ENCODE assay signal across 8 cellular contexts in genomic region chr1:156889802-156890585, GRCh38. TPM values are rescaled to one million over a fixed set of nuclear protein-coding genes. Genes with fewer than 3 reads are reported as not detected.
DNase-seq lines count a peak whose midpoint lies in the region; ATAC-seq, FAIRE-seq and TF ChIP-seq lines count a peak whose summit lies in the region.

No MANE protein-coding gene starts in this region.

- DNase-seq in NCI-H1436 (lab: John Stamatoyannopoulos, UW), result peak; percentile 47
- DNase-seq in NCI-H1436 treated with DMSO at 0.1 percent for 48 hours (lab: John Stamatoyannopoulos, UW), result no peak
- peak; percentile 72 for DNase-seq in NCI-H1694 treated with DMSO at 0.1 percent for 48 hours (lab: John Stamatoyannopoulos, UW)
- peak; percentile 26 to 35 (median 27) for DNase-seq in T-helper 17 cell
- DNase-seq in astrocyte (ENCODE audit: low read depth), result peak; percentile 41
- DNase-seq in hypothalamus (lab: John Stamatoyannopoulos, UW), result peak in 49 of 51 donors; percentile 4 to 83 (median 53)
- DNase-seq in smooth muscle cell (lab: John Stamatoyannopoulos, UW; ENCODE audit: unreplicated experiment), result peak; percentile 36

- H3K27ac ChIP-seq in astrocyte (ENCODE audit: low read depth, low read length) (no peak overlapping the region), smooth muscle cell (ENCODE audit: low read depth) (no peak overlapping the region)

- H4K20me1 ChIP-seq in astrocyte (ENCODE audit: insufficient read depth, low read length) (no peaks in the 10 kb centered on the region), smooth muscle cell (ENCODE audit: low read depth) (no peaks in the 10 kb centered on the region)

- H3K4me1 Mint-ChIP-seq in T-helper 17 cell (peaks cover 21% of the 10 kb centered on the region), astrocyte (ENCODE audit: low read depth, unreplicated experiment) (peaks cover 10% of the 10 kb centered on the region)

- H3K9me3 ChIP-seq in T-helper 17 cell (ENCODE audit: control insufficient read depth, low read length, poor library complexity, severe bottlenecking) (no peaks in the 10 kb centered on the region), astrocyte (ENCODE audit: insufficient read depth, low read depth, low read length) (no peaks in the 10 kb centered on the region), smooth muscle cell (replicated peaks; ENCODE audit: low read depth) (no peaks in the 10 kb centered on the region)

- H3K4me2 ChIP-seq in astrocyte (ENCODE audit: low read length) (no peak overlapping the region), smooth muscle cell (no peak overlapping the region)

- H3K4me1 ChIP-seq in astrocyte (ENCODE audit: insufficient read depth, low read length) (peaks cover 20% of the 10 kb centered on the region), smooth muscle cell (ENCODE audit: low read depth) (peaks cover 7% of the 10 kb centered on the region)

- peaks cover 56% of the 10 kb centered on the region for H3K27me3 Mint-ChIP-seq in T-helper 17 cell
- peaks cover 58% of the 10 kb centered on the region for H3K27me3 Mint-ChIP-seq in astrocyte (ENCODE audit: low read depth, unreplicated experiment)

- H3K9me3 Mint-ChIP-seq in astrocyte (ENCODE audit: unreplicated experiment), result no peaks in the 10 kb centered on the region

- H3K36me3 Mint-ChIP-seq in T-helper 17 cell (ENCODE audit: low read depth), result peaks cover 4% of the 10 kb centered on the region
- no peaks in the 10 kb centered on the region for H3K36me3 Mint-ChIP-seq in astrocyte (ENCODE audit: low read depth, unreplicated experiment)

- H3K9ac ChIP-seq in astrocyte (ENCODE audit: low read length) (no peak overlapping the region), smooth muscle cell (ENCODE audit: low read depth) (no peak overlapping the region)

- H3K27me3 ChIP-seq in astrocyte (ENCODE audit: insufficient read depth, low read length), result peaks cover 12% of the 10 kb centered on the region
- H3K27me3 ChIP-seq in smooth muscle cell (ENCODE audit: low read depth), result no peaks in the 10 kb centered on the region

- peak overlapping the region; percentile 55 for H3K4me3 Mint-ChIP-seq in T-helper 17 cell
- H3K4me3 Mint-ChIP-seq in astrocyte (ENCODE audit: unreplicated experiment), result no peak overlapping the region

- peak overlapping the region; percentile 24 for H3K27ac Mint-ChIP-seq in T-helper 17 cell
- peak overlapping the region; percentile 1 for H3K27ac Mint-ChIP-seq in astrocyte (ENCODE audit: unreplicated experiment)

- no peaks in the 10 kb centered on the region for H3K36me3 ChIP-seq in astrocyte (ENCODE audit: insufficient read depth, low read length)
- H3K36me3 ChIP-seq in smooth muscle cell (ENCODE audit: low read depth), result no peaks in the 10 kb centered on the region

- ATAC-seq in T-helper 17 cell (peak; percentile 27), HG03460 (IDR thresholded peaks at IDR 0.05; ENCODE audit: unreplicated experiment) (no peak)

- TF ChIP-seq CTCF in astrocyte (IDR thresholded peaks at IDR 0.05; ENCODE audit: insufficient read depth, low read depth, low read length) (peak; percentile 81), smooth muscle cell (IDR thresholded peaks at IDR 0.05; ENCODE audit: borderline replicate concordance, insufficient read depth, poor library complexity, severe bottlenecking) (peak; percentile 83)

- H3F3A ChIP-seq in smooth muscle cell (ENCODE audit: low read depth), result peaks cover 4% of the 10 kb centered on the region

- H2AFZ ChIP-seq in astrocyte (ENCODE audit: low read depth, low read length) (no peak overlapping the region), smooth muscle cell (ENCODE audit: low read depth) (no peak overlapping the region)

- no peak for FAIRE-seq in astrocyte (lab: Jason Lieb, UNC)

- H3K79me2 ChIP-seq in astrocyte (ENCODE audit: insufficient read depth, low read length) (peaks cover 14% of the 10 kb centered on the region), smooth muscle cell (ENCODE audit: low read depth) (no peaks in the 10 kb centered on the region)

- 49% methylated on average over 8 of the region's 8 CpGs for WGBS in smooth muscle cell (ENCODE audit: low lambda C conversion rate)

- H3K4me3 ChIP-seq in astrocyte (ENCODE audit: insufficient read depth, low read depth, low read length), result no peak overlapping the region
- no peak overlapping the region for H3K4me3 ChIP-seq in smooth muscle cell

RNA-seq across cellular contexts. Expression of gene PEAR1, which starts 3.5 kb away (rescaled TPM):
- total RNA-seq in T-helper 17 cell (10 to 100 TPM in 1 of 2 donors, under 1 TPM in 1; 0.42 to 17.7 TPM), astrocyte (8.5 and 17.3 TPM in 2 replicates), smooth muscle cell (2.3 and 2.7 TPM in 2 replicates)
- 3.7 and 4.4 TPM in 2 replicates for polyA plus RNA-seq in smooth muscle cell

RNA-seq across cellular contexts. Expression of gene NTRK1, which starts 29.3 kb away (rescaled TPM):
- total RNA-seq in T-helper 17 cell, result under 1 TPM; 0.34 to 0.67 TPM
- total RNA-seq in astrocyte, result 0.10 and 0.27 TPM in 2 replicates
- 0.85 and 1.2 TPM in 2 replicates for total RNA-seq in smooth muscle cell
- 3.6 and 5.3 TPM in 2 replicates for polyA plus RNA-seq in smooth muscle cell

RNA-seq across cellular contexts. Expression of gene LRRC71, which starts 30.4 kb away (rescaled TPM):
- total RNA-seq in T-helper 17 cell (not detected), astrocyte (0.14 TPM in 1 of 2 replicates, not detected in the other), smooth muscle cell (not detected in 2 replicates)
- polyA plus RNA-seq in smooth muscle cell, result 0.33 TPM in 1 of 2 replicates, not detected in the other

RNA-seq across cellular contexts. Expression of gene INSRR, which starts 31.1 kb away (rescaled TPM):
- total RNA-seq in T-helper 17 cell (not detected), astrocyte (0.05 TPM in 1 of 2 replicates, not detected in the other), smooth muscle cell (0.09 and 0.36 TPM in 2 replicates)
- polyA plus RNA-seq in smooth muscle cell, result 0.45 and 0.67 TPM in 2 replicates
